ENCODE assay signal across 9 cellular contexts in the genomic region with DNA sequence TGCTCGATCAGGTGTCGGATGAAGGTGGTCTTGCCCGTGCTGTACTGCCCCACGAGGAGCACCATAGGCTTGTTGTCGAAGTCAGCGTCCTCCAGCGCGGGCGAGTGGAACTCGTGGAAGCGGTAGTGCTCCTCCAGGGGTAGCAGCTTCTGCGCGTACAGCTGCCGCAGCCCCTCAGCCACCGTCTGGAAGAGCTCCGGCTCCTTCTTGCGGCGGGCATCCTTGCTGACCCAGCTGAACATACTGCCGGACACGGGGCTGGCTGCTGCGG. TPM values are rescaled to one million over a fixed set of nuclear protein-coding genes. Genes with fewer than 3 reads are reported as not detected.
DNase-seq lines count a peak whose midpoint lies in the region; ATAC-seq, FAIRE-seq and TF ChIP-seq lines count a peak whose summit lies in the region.
"Had no signal": no experiment of that assay in that cellular context is flagged by ENCODE, and none has a peak within 500 bp of the region (broad histone marks: within the 10 kb centered on the region; RNA-seq: fewer than 3 reads in every experiment).

No MANE protein-coding gene starts in this region.

- no peak for TF ChIP-seq RAD21 in SK-N-SH (IDR thresholded peaks at IDR 0.05; ENCODE audit: low read length)

- H3K9me2 ChIP-seq in SK-N-SH: no peaks in the 10 kb centered on the region

- peaks cover 11 to 12% of the 10 kb centered on the region in 2 experiments for H3K36me3 ChIP-seq in SK-N-SH (replicated peaks in 1 of 2; ENCODE audit: control insufficient read depth in 1 of 2, insufficient read depth in 2 of 2, low read length in 1 of 2)
- peaks cover 13% of the 10 kb centered on the region for H3K36me3 ChIP-seq in fibroblast of lung (ENCODE audit: control insufficient read depth, insufficient read depth, low read length)
- peaks cover 0 to 4% (median 0%) of the 10 kb centered on the region in 3 donors for H3K36me3 ChIP-seq in pancreas

- DNase-seq in activated T-cell treated with anti-CD3 and anti-CD28 coated beads, Interleukin-2, amount 50 U/mL, for 4 hours: no peak
- DNase-seq in activated T-cell treated with anti-CD3 and anti-CD28 coated beads for 4 hours (no peak), SK-N-SH (no peak), fibroblast of lung (ENCODE audit: low read depth in 2 of 2) (no peak), pancreas (peak in 1 of 6 donors; percentile 75), kidney tubule cell (ENCODE audit: low spot score) (no peak), 8988T (no peak)

- peak; percentile 16 to 20 for ATAC-seq in activated T-cell treated with anti-CD3 and anti-CD28 coated beads, Interleukin-2, amount 50 U/mL, for 4 hours
- ATAC-seq in pancreas (peak; percentile 26 to 51 (median 38)), HG03095 (IDR thresholded peaks at IDR 0.05; ENCODE audit: unreplicated experiment) (no peak)

- WGBS in SK-N-SH (ENCODE audit: low lambda C conversion rate): 0% methylated on average over 5 of the region's 21 CpGs
- WGBS in pancreas, 2 donors: 0 to 1% methylated on average over 20 to 21 of the region's 21 CpGs

- H3K27me3 ChIP-seq in SK-N-SH (ENCODE audit: insufficient read depth) (no peaks in the 10 kb centered on the region), fibroblast of lung (ENCODE audit: control insufficient read depth, insufficient read depth, low read length) (no peaks in the 10 kb centered on the region), pancreas (no peaks in the 10 kb centered on the region)

- no peaks in the 10 kb centered on the region for H3K9me3 Mint-ChIP-seq in activated T-cell treated with anti-CD3 and anti-CD28 coated beads, Interleukin-2, amount 50 U/mL, for 4 hours

- H3K9me3 ChIP-seq in SK-N-SH: no peaks in the 10 kb centered on the region
- no peaks in the 10 kb centered on the region for H3K9me3 ChIP-seq in fibroblast of lung (ENCODE audit: control insufficient read depth, insufficient read depth, low read depth, low read length)
- no peaks in the 10 kb centered on the region for H3K9me3 ChIP-seq in pancreas

- intact Hi-C loops in pancreas (cut with DNase I): no loop called here

- H3K4me3 ChIP-seq in SK-N-SH (ENCODE audit: low read depth in 2 of 2, low read length in 1 of 2): peak overlapping the region; percentile 95 to 96
- peak overlapping the region; percentile 75 to 99 (median 84) for H3K4me3 ChIP-seq in fibroblast of lung (replicated peaks in 1 of 4; ENCODE audit: control extremely low read depth in 1 of 4, insufficient read depth in 1 of 4, low read depth in 3 of 4, low read length in 4 of 4)
- H3K4me3 ChIP-seq in pancreas: peak overlapping the region; percentile 53 to 97 (median 72)

- TF ChIP-seq EP300 in SK-N-SH (IDR thresholded peaks at IDR 0.05; ENCODE audit: borderline replicate concordance in 1 of 2, low read depth in 1 of 2, low read length in 1 of 2): no peak

- H3F3A ChIP-seq in SK-N-SH (replicated peaks; ENCODE audit: insufficient read depth): no peaks in the 10 kb centered on the region

- H3K4me3 Mint-ChIP-seq in activated T-cell treated with anti-CD3 and anti-CD28 coated beads, Interleukin-2, amount 50 U/mL, for 4 hours: peak overlapping the region; percentile 91

- peaks cover 17% of the 10 kb centered on the region for H3K36me3 Mint-ChIP-seq in activated T-cell treated with anti-CD3 and anti-CD28 coated beads, Interleukin-2, amount 50 U/mL, for 4 hours (ENCODE audit: insufficient read depth)

- peak overlapping the region; percentile 89; the same call in 1 of the 2 replicates for H2AFZ ChIP-seq in SK-N-SH (ENCODE audit: low read depth)
- H2AFZ ChIP-seq in fibroblast of lung (ENCODE audit: low read length): no peak overlapping the region

- POLR2A ChIA-PET in SK-N-SH (lab: Yijun Ruan, JAX): interaction anchor here (0.9 to 1.7 kb wide), 4 partner anchors 12 to 244 kb away, joined by 4 to 8 read pairs (median 6); a partner anchor contains a TSS

- H3K4me1 Mint-ChIP-seq in activated T-cell treated with anti-CD3 and anti-CD28 coated beads, Interleukin-2, amount 50 U/mL, for 4 hours (ENCODE audit: low read depth): peaks cover 64% of the 10 kb centered on the region

- FAIRE-seq in pancreas (lab: Jason Lieb, UNC): no peak
- FAIRE-seq: colon had no signal

- H3K4me2 ChIP-seq in SK-N-SH (peak overlapping the region; percentile 92), fibroblast of lung (ENCODE audit: extremely low read depth, insufficient read depth, low read length) (peak overlapping the region; percentile 17)

- peak overlapping the region; percentile 38 to 77; a peak in 3 of 4 replicates for H3K27ac ChIP-seq in SK-N-SH (ENCODE audit: low read depth in 2 of 2, low read length in 1 of 2)
- H3K27ac ChIP-seq in fibroblast of lung (ENCODE audit: insufficient read depth, low read length): peak overlapping the region; percentile 73
- H3K27ac ChIP-seq in pancreas: peak overlapping the region; percentile 29 to 76 (median 64)

- H4K20me1 ChIP-seq in SK-N-SH (ENCODE audit: insufficient read depth): peaks cover 29% of the 10 kb centered on the region
- H4K20me1 ChIP-seq in fibroblast of lung (ENCODE audit: control insufficient read depth, extremely low read depth, insufficient read depth, low read length): no peaks in the 10 kb centered on the region

- H3K9ac ChIP-seq in SK-N-SH (peak overlapping the region; percentile 82), fibroblast of lung (ENCODE audit: insufficient read depth, low read length) (peak overlapping the region; percentile 90)

- peaks cover 6 to 32% of the 10 kb centered on the region in 2 experiments; a peak in 2 of 4 replicates for H3K4me1 ChIP-seq in SK-N-SH (ENCODE audit: control insufficient read depth in 1 of 2, insufficient read depth in 2 of 2, low read depth in 1 of 2, low read length in 1 of 2)
- H3K4me1 ChIP-seq in fibroblast of lung (ENCODE audit: control insufficient read depth, extremely low read depth, insufficient read depth, low read length): peaks cover 4% of the 10 kb centered on the region
- H3K4me1 ChIP-seq in pancreas: peaks cover 4 to 22% (median 18%) of the 10 kb centered on the region in 3 donors

- CTCF ChIA-PET in SK-N-SH (lab: Yijun Ruan, JAX): interaction anchor here (0.6 to 26.7 kb wide), 11 partner anchors 9 to 240 kb away, joined by 3 to 530 read pairs (median 4); a partner anchor contains a TSS

- TF ChIP-seq CTCF in SK-N-SH (IDR thresholded peaks at IDR 0.05) (no peak), fibroblast of lung (conservative IDR thresholded peaks at IDR 0.05 in 1 of 2, IDR thresholded peaks at IDR 0.05 in 1 of 2; ENCODE audit: low read depth in 1 of 2, low read length in 2 of 2) (no peak), pancreas (IDR thresholded peaks at IDR 0.05) (no peak)

- H3K79me2 ChIP-seq in SK-N-SH (ENCODE audit: insufficient read depth): peaks cover 52% of the 10 kb centered on the region
- H3K79me2 ChIP-seq in fibroblast of lung (ENCODE audit: control insufficient read depth, insufficient read depth, low read length): peaks cover 47% of the 10 kb centered on the region

- no peaks in the 10 kb centered on the region for H3K27me3 Mint-ChIP-seq in activated T-cell treated with anti-CD3 and anti-CD28 coated beads, Interleukin-2, amount 50 U/mL, for 4 hours (ENCODE audit: low read depth)

RNA-seq across cellular contexts. Expression of a gene that starts 0.3 kb away (rescaled TPM):
- total RNA-seq in activated T-cell treated with anti-CD3 and anti-CD28 coated beads, Interleukin-2, amount 50 U/mL, for 4 hours: 100 to 1,000 TPM in 2 of 3 donors, 10 to 100 TPM in 1; 86.3 to 121 (median 108) TPM
- polyA plus RNA-seq in SK-N-SH (2012; rRNA removed) (57.6 and 93.3 TPM in 2 replicates), fibroblast of lung (240 and 248 TPM in 2 replicates), pancreas (10 to 100 TPM; 10.1 to 10.6 TPM)
- polyA plus RNA-seq in SK-N-SH (2012; cell fraction: cytosol; rRNA removed): 34.4 and 51.6 TPM in 2 replicates
- 104 and 118 TPM in 2 replicates for polyA plus RNA-seq in SK-N-SH (2012; cell fraction: nucleus; rRNA removed)
- total RNA-seq in fibroblast of lung (40.8 and 71.3 TPM in 2 replicates), pancreas (10 to 100 TPM; 13.8 to 22.1 (median 17.9) TPM)
- polyA plus RNA-seq in fibroblast of lung (2012): 181 and 192 TPM in 2 replicates
- 634 and 716 TPM in 2 replicates for polyA minus RNA-seq in fibroblast of lung (ENCODE audit: low replicate concordance)

RNA-seq across cellular contexts. Expression of a gene that starts 33.7 kb away (rescaled TPM):
- total RNA-seq in activated T-cell treated with anti-CD3 and anti-CD28 coated beads, Interleukin-2, amount 50 U/mL, for 4 hours: under 1 TPM; 0.13 to 0.33 (median 0.18) TPM
- polyA plus RNA-seq in SK-N-SH (2012; rRNA removed) (0.33 and 0.42 TPM in 2 replicates), fibroblast of lung (0.02 and 0.03 TPM in 2 replicates), pancreas (10 to 100 TPM; 11.6 to 23.8 TPM)
- polyA plus RNA-seq in SK-N-SH (2012; cell fraction: cytosol; rRNA removed): 0.15 and 0.25 TPM in 2 replicates
- polyA plus RNA-seq in SK-N-SH (2012; cell fraction: nucleus; rRNA removed): 1.00 and 1.3 TPM in 2 replicates
- total RNA-seq in fibroblast of lung (0.33 and 0.77 TPM in 2 replicates), pancreas (10 to 100 TPM in 5 of 6 donors, 1 to 10 TPM in 1; 9.7 to 16.8 (median 12.7) TPM)
- polyA plus RNA-seq in fibroblast of lung (2012): 0.13 TPM in 2 replicates
- not detected in 2 replicates for polyA minus RNA-seq in fibroblast of lung (ENCODE audit: low replicate concordance)

RNA-seq across cellular contexts. Expression of a gene that starts 38.9 kb away (rescaled TPM):
- total RNA-seq in activated T-cell treated with anti-CD3 and anti-CD28 coated beads, Interleukin-2, amount 50 U/mL, for 4 hours: 10 to 100 TPM; 20.6 to 24.1 (median 21.7) TPM
- polyA plus RNA-seq in SK-N-SH (2012; rRNA removed) (6.2 and 7.1 TPM in 2 replicates), fibroblast of lung (3.1 and 5.1 TPM in 2 replicates), pancreas (10 to 100 TPM; 33.1 to 34.1 TPM)
- polyA plus RNA-seq in SK-N-SH (2012; cell fraction: cytosol; rRNA removed): 1.7 and 3.1 TPM in 2 replicates
- polyA plus RNA-seq in SK-N-SH (2012; cell fraction: nucleus; rRNA removed): 21.7 and 27.5 TPM in 2 replicates
- total RNA-seq in fibroblast of lung (7.4 and 9.9 TPM in 2 replicates), pancreas (10 to 100 TPM; 13.3 to 18.4 (median 15.5) TPM)
- 9.5 and 15.8 TPM in 2 replicates for polyA plus RNA-seq in fibroblast of lung (2012)
- 14.8 and 32.3 TPM in 2 replicates for polyA minus RNA-seq in fibroblast of lung (ENCODE audit: low replicate concordance)

RNA-seq across cellular contexts. Expression of a gene that starts 46.3 kb away (rescaled TPM):
- 1 to 10 TPM; 6.9 to 8.2 (median 7.9) TPM for total RNA-seq in activated T-cell treated with anti-CD3 and anti-CD28 coated beads, Interleukin-2, amount 50 U/mL, for 4 hours
- polyA plus RNA-seq in SK-N-SH (2012; rRNA removed): 15.1 and 16.7 TPM in 2 replicates
- 8.2 and 11.7 TPM in 2 replicates for polyA plus RNA-seq in SK-N-SH (2012; cell fraction: cytosol; rRNA removed)
- 40.9 and 48.9 TPM in 2 replicates for polyA plus RNA-seq in SK-N-SH (2012; cell fraction: nucleus; rRNA removed)
- total RNA-seq in fibroblast of lung: 6.2 and 12.1 TPM in 2 replicates
- 10.9 and 12.4 TPM in 2 replicates for polyA plus RNA-seq in fibroblast of lung
- polyA plus RNA-seq in fibroblast of lung (2012): 13.2 and 14.5 TPM in 2 replicates
- polyA minus RNA-seq in fibroblast of lung (ENCODE audit: low replicate concordance): 13.4 and 24.2 TPM in 2 replicates
- 10 to 100 TPM in 4 of 6 donors, 1 to 10 TPM in 2; 6.3 to 14.1 (median 10.7) TPM for total RNA-seq in pancreas
- polyA plus RNA-seq in pancreas: 10 to 100 TPM; 21.8 to 24.2 TPM

RNA-seq across cellular contexts. Expression of a gene that starts 57.5 kb away (rescaled TPM):
- total RNA-seq in activated T-cell treated with anti-CD3 and anti-CD28 coated beads, Interleukin-2, amount 50 U/mL, for 4 hours: not detected
- polyA plus RNA-seq in SK-N-SH (2012; rRNA removed) (not detected in 2 replicates), fibroblast of lung (not detected in 2 replicates), pancreas (1 to 10 TPM; 4.2 to 5.1 TPM)
- polyA plus RNA-seq in SK-N-SH (2012; cell fraction: cytosol; rRNA removed): not detected in 2 replicates
- not detected in 2 replicates for polyA plus RNA-seq in SK-N-SH (2012; cell fraction: nucleus; rRNA removed)
- total RNA-seq in fibroblast of lung (not detected in 2 replicates), pancreas (10 to 100 TPM in 5 of 6 donors, 1 to 10 TPM in 1; 9.5 to 16.3 (median 14.2) TPM)
- not detected in 2 replicates for polyA plus RNA-seq in fibroblast of lung (2012)
- polyA minus RNA-seq in fibroblast of lung (ENCODE audit: low replicate concordance): not detected in 2 replicates
